In genomic region chr2:137508739-137509384, GRCh38 we compare ENCODE assay signal across 25 cellular contexts.
A peak's percentile ranks its signal among the peaks of the same experiment; 100 is the strongest.
DNase-seq lines count a peak whose midpoint lies in the region; TF ChIP-seq lines count a peak whose summit lies in the region.
"Had no signal": no experiment of that assay in that cellular context is flagged by ENCODE, and none has a peak within 500 bp of the region (broad histone marks: within the 10 kb centered on the region; RNA-seq: fewer than 3 reads in every experiment).

No MANE protein-coding gene starts in this region.

- intact Hi-C loops in dorsolateral prefrontal cortex (cut with DNase I), result no loop called here

- H3K27ac ChIP-seq in epithelial cell of prostate, result no peak overlapping the region
- no peak overlapping the region for H3K27ac ChIP-seq in dorsolateral prefrontal cortex
- H3K27ac ChIP-seq in hepatocyte, result no peak overlapping the region
- H3K27ac ChIP-seq: coronary artery, ovary had no signal

- H3K9me2 ChIP-seq in hepatocyte (replicated peaks; ENCODE audit: insufficient read depth), result no peaks in the 10 kb centered on the region
- H3K9me2 ChIP-seq: SK-N-SH had no signal

- TF ChIP-seq CTCF in neural crest cell (conservative IDR thresholded peaks at IDR 0.05) (no peak), dorsolateral prefrontal cortex (IDR thresholded peaks at IDR 0.05 in 54 of 56, conservative IDR thresholded peaks at IDR 0.05 in 2 of 56; ENCODE audit: low read depth in 1 of 56, partially characterized antibody in 56 of 56) (no peak), hepatocyte (IDR thresholded peaks at IDR 0.05; ENCODE audit: poor library complexity) (no peak)

- 74% methylated on average over 5 of the region's 5 CpGs for WGBS in hepatocyte (ENCODE audit: low lambda C conversion rate, missing lambda C conversion rate)

- no peaks in the 10 kb centered on the region for H3K36me3 Mint-ChIP-seq in neural crest cell (ENCODE audit: low read depth)
- H3K36me3 Mint-ChIP-seq: CD8-positive, alpha-beta T cell; naive thymus-derived CD8-positive, alpha-beta T cell had no signal

- H3K4me3 ChIP-seq in dorsolateral prefrontal cortex (no peak overlapping the region), hepatocyte (no peak overlapping the region)
- H3K4me3 ChIP-seq: coronary artery, MG63, ovary had no signal

- no peak overlapping the region for H2AFZ ChIP-seq in hepatocyte

- no peaks in the 10 kb centered on the region for H4K20me1 ChIP-seq in hepatocyte (ENCODE audit: insufficient read depth, poor library complexity, severe bottlenecking)

- H3K9me3 Mint-ChIP-seq in neural crest cell, result peaks cover 3% of the 10 kb centered on the region
- H3K9me3 Mint-ChIP-seq: activated T-helper 1 cell treated with anti-CD3 and anti-CD28 coated beads, Interleukin-12 subunit alpha, Interleukin-12 subunit beta, Interleukin-2, Interleukin-4 antibody, amounts not matched to agents 30 ng/mL and 10 ng/mL and 1 ng/mL, durations not matched to agents 14 hours and 24 hours and 36 hours; CD8-positive, alpha-beta T cell had no signal

- H3K36me3 ChIP-seq in hepatocyte (replicated peaks; ENCODE audit: insufficient read depth, low read depth), result no peaks in the 10 kb centered on the region
- H3K36me3 ChIP-seq: MG63, ovary had no signal

- H3K4me1 Mint-ChIP-seq in neural crest cell, result no peaks in the 10 kb centered on the region
- H3K4me1 Mint-ChIP-seq: naive thymus-derived CD8-positive, alpha-beta T cell had no signal

- DNase-seq in NCI-H510A treated with DMSO at 0.1 percent for 48 hours (lab: John Stamatoyannopoulos, UW) (peak; percentile 16), NCI-H510A (lab: John Stamatoyannopoulos, UW) (no peak), LoVo (ENCODE audit: low spot score) (peak; percentile 2), epithelial cell of prostate (ENCODE audit: low read depth, low spot score) (peak; percentile 5), neural crest cell (ENCODE audit: low read depth, low spot score) (no peak), HK-2 (ENCODE audit: unreplicated experiment) (no peak), dorsolateral prefrontal cortex (no peak), hepatocyte (ENCODE audit: low spot score) (no peak)
- DNase-seq: activated naive CD4-positive, alpha-beta T cell treated with anti-CD3 and anti-CD28 coated beads, Interleukin-2, amount 50 U/mL, for 16 hours; CD8-positive, alpha-beta T cell; HCEC 1CT; IMR-90; kidney glomerular epithelial cell; MG63; midbrain; naive thymus-derived CD8-positive, alpha-beta T cell; NCI-H1417 treated with DMSO at 0.1 percent for 48 hours; ovary; right cardiac atrium; SK-N-SH; stimulated activated CD4-positive, alpha-beta T cell treated with anti-CD3 and anti-CD28 coated beads, Interleukin-12 subunit alpha, Interleukin-12 subunit beta, amount 100 ng/mL, for 4 hours; stimulated activated CD4-positive, alpha-beta T cell treated with anti-CD3 and anti-CD28 coated beads, Interleukin-4, amount 100 ng/mL, for 24 hours; stimulated activated naive CD4-positive, alpha-beta T cell had no signal

- no peaks in the 10 kb centered on the region for H3K9me3 ChIP-seq in hepatocyte (ENCODE audit: low read depth)
- H3K9me3 ChIP-seq: MG63, ovary, SK-N-SH had no signal

- peaks cover 19% of the 10 kb centered on the region for H3K4me1 ChIP-seq in hepatocyte (ENCODE audit: insufficient read depth)

- H3K27me3 ChIP-seq in dorsolateral prefrontal cortex (peaks cover 0 to 3% (median 0%) of the 10 kb centered on the region in 45 donors), hepatocyte (no peaks in the 10 kb centered on the region)
- H3K27me3 ChIP-seq: MG63, ovary had no signal

- H3K27me3 Mint-ChIP-seq in neural crest cell (ENCODE audit: low read depth), result peaks cover 5% of the 10 kb centered on the region
- H3K27me3 Mint-ChIP-seq: naive thymus-derived CD8-positive, alpha-beta T cell had no signal

- H3K4me2 ChIP-seq in hepatocyte, result no peak overlapping the region
- H3K4me2 ChIP-seq: SK-N-SH had no signal

- no peaks in the 10 kb centered on the region for H3K79me2 ChIP-seq in hepatocyte

- H3K27ac Mint-ChIP-seq in neural crest cell (ENCODE audit: unreplicated experiment), result peak overlapping the region; percentile 40
- H3K27ac Mint-ChIP-seq: activated T-helper 1 cell treated with anti-CD3 and anti-CD28 coated beads, Interleukin-12 subunit alpha, Interleukin-12 subunit beta, Interleukin-2, Interleukin-4 antibody, amounts not matched to agents 30 ng/mL and 10 ng/mL and 1 ng/mL, durations not matched to agents 14 hours and 24 hours and 36 hours; CD8-positive, alpha-beta T cell; naive thymus-derived CD8-positive, alpha-beta T cell had no signal

- H3K4me3 Mint-ChIP-seq in neural crest cell, result no peak overlapping the region
- H3K4me3 Mint-ChIP-seq: activated T-helper 1 cell treated with anti-CD3 and anti-CD28 coated beads, Interleukin-12 subunit alpha, Interleukin-12 subunit beta, Interleukin-2, Interleukin-4 antibody, amounts not matched to agents 30 ng/mL and 10 ng/mL and 1 ng/mL, durations not matched to agents 14 hours and 24 hours and 36 hours; CD8-positive, alpha-beta T cell; naive thymus-derived CD8-positive, alpha-beta T cell had no signal

Comparison
In these comparisons a context has a peak if more than half of its experiments do, and no peak if none do; other contexts are left out.
1. DNase-seq: peak in NCI-H510A treated with DMSO at 0.1 percent for 48 hours (single experiment), LoVo (single experiment) and epithelial cell of prostate (single experiment); none in NCI-H510A (single experiment), neural crest cell (single experiment), HK-2 (single experiment), dorsolateral prefrontal cortex (0 of 10) and hepatocyte (single experiment).